Comparison of ENCODE assay signal across 9 cellular contexts in genomic region chr5:181133610-181134231, GRCh38. TPM values are rescaled to one million over a fixed set of nuclear protein-coding genes. Genes with fewer than 3 reads are reported as not detected.
DNase-seq lines count a peak whose midpoint lies in the region; ATAC-seq, FAIRE-seq and TF ChIP-seq lines count a peak whose summit lies in the region.
"Had no signal": no experiment of that assay in that cellular context is flagged by ENCODE, and none has a peak within 500 bp of the region (broad histone marks: within the 10 kb centered on the region; RNA-seq: fewer than 3 reads in every experiment).

No MANE protein-coding gene starts in this region.

- H3K9me3 Mint-ChIP-seq in chondrocyte (ENCODE audit: low read depth), result peaks cover 2% of the 10 kb centered on the region
- peaks cover 0 to 5% of the 10 kb centered on the region in 2 donors for H3K9me3 Mint-ChIP-seq in stimulated activated naive B cell treated with anti-CD40 and anti-IgM and Interleukin-4, amounts not matched to agents 10 μg/mL and 1 μg/mL and 100 μg/mL, for 72 hours

- TF ChIP-seq CTCF in AG10803 (conservative IDR thresholded peaks at IDR 0.05; ENCODE audit: low read length) (no peak), chondrocyte (IDR thresholded peaks at IDR 0.05) (no peak), lower leg skin (IDR thresholded peaks at IDR 0.05) (no peak), OCI-LY7 (conservative IDR thresholded peaks at IDR 0.05; ENCODE audit: low read length) (no peak), D721Med (IDR thresholded peaks at IDR 0.05; ENCODE audit: insufficient read depth, missing control alignments) (no peak)

- TF ChIP-seq POLR2A in lower leg skin (IDR thresholded peaks at IDR 0.05), result no peak

- H3K4me1 ChIP-seq in OCI-LY7 (ENCODE audit: insufficient read depth, low read length, poor library complexity, severe bottlenecking), result no peaks in the 10 kb centered on the region

- BruUV-seq in OCI-LY7 (replicated peaks; lab: Mats Ljungman, UMichigan), result no TSS peak

- H4K20me1 ChIP-seq in OCI-LY7 (ENCODE audit: insufficient read depth, low read length), result no peaks in the 10 kb centered on the region

- no peak overlapping the region for H2AFZ ChIP-seq in OCI-LY7 (ENCODE audit: low read length)

- H3K4me3 ChIP-seq in AG10803 (ENCODE audit: low read length), result no peak overlapping the region
- no peak overlapping the region for H3K4me3 ChIP-seq in lower leg skin (ENCODE audit: low read depth, poor library complexity, severe bottlenecking)
- H3K4me3 ChIP-seq in OCI-LY7 (ENCODE audit: low read depth, low read length, poor library complexity, severe bottlenecking), result no peak overlapping the region

- H3K27me3 Mint-ChIP-seq in chondrocyte (ENCODE audit: low read depth), result peaks cover 17% of the 10 kb centered on the region
- peaks cover 33 to 49% of the 10 kb centered on the region in 2 donors for H3K27me3 Mint-ChIP-seq in stimulated activated naive B cell treated with anti-CD40 and anti-IgM and Interleukin-4, amounts not matched to agents 10 μg/mL and 1 μg/mL and 100 μg/mL, for 72 hours

- peaks cover 11% of the 10 kb centered on the region for H3K4me1 Mint-ChIP-seq in chondrocyte (ENCODE audit: low read depth)
- no peaks in the 10 kb centered on the region for H3K4me1 Mint-ChIP-seq in stimulated activated naive B cell treated with anti-CD40 and anti-IgM and Interleukin-4, amounts not matched to agents 10 μg/mL and 1 μg/mL and 100 μg/mL, for 72 hours

- H3K9me2 ChIP-seq in OCI-LY7 (ENCODE audit: insufficient read depth, low read length), result no peaks in the 10 kb centered on the region

- 49 to 60% methylated on average over 10 of the region's 10 CpGs for WGBS in lower leg skin, 2 donors

- no peaks in the 10 kb centered on the region for H3K79me2 ChIP-seq in OCI-LY7 (ENCODE audit: insufficient read depth, low read depth, low read length)

- no peaks in the 10 kb centered on the region for H3K36me3 Mint-ChIP-seq in chondrocyte (ENCODE audit: low read depth)
- no peaks in the 10 kb centered on the region for H3K36me3 Mint-ChIP-seq in stimulated activated naive B cell treated with anti-CD40 and anti-IgM and Interleukin-4, amounts not matched to agents 10 μg/mL and 1 μg/mL and 100 μg/mL, for 72 hours

- H3K4me3 Mint-ChIP-seq in chondrocyte (ENCODE audit: unreplicated experiment), result no peak overlapping the region
- H3K4me3 Mint-ChIP-seq in stimulated activated naive B cell treated with anti-CD40 and anti-IgM and Interleukin-4, amounts not matched to agents 10 μg/mL and 1 μg/mL and 100 μg/mL, for 72 hours, result no peak overlapping the region

- no peak for FAIRE-seq in D721Med (lab: Jason Lieb, UNC)

- H3K27ac Mint-ChIP-seq in chondrocyte (ENCODE audit: unreplicated experiment), result peak overlapping the region; percentile 51
- H3K27ac Mint-ChIP-seq in stimulated activated naive B cell treated with anti-CD40 and anti-IgM and Interleukin-4, amounts not matched to agents 10 μg/mL and 1 μg/mL and 100 μg/mL, for 72 hours, result no peak overlapping the region

- H3K27ac ChIP-seq in OCI-LY7 (ENCODE audit: low read depth, low read length, poor library complexity, severe bottlenecking), result no peak overlapping the region

- no peaks in the 10 kb centered on the region for H3K36me3 ChIP-seq in OCI-LY7 (ENCODE audit: insufficient read depth, low read length)

- intact Hi-C loops in lower leg skin (cut with DNase I; ENCODE audit: low total_unique reads) (no loop called here), OCI-LY7 (cut with micrococcal nuclease; ENCODE audit: unreplicated experiment) (no loop called here)

- CTCF ChIA-PET in OCI-LY7 (lab: Charles Lee; ENCODE audit: unreplicated experiment), result no interaction called here

- peaks cover 8% of the 10 kb centered on the region; the same call in 1 of the 2 replicates for H3K9me3 ChIP-seq in OCI-LY7 (ENCODE audit: low read length)

- POLR2A ChIA-PET in OCI-LY7 (lab: Charles Lee), result no interaction called here

- H3K4me2 ChIP-seq in OCI-LY7 (ENCODE audit: low read length), result no peak overlapping the region

- no peak for ATAC-seq in stimulated activated naive B cell treated with anti-CD40 and anti-IgM and Interleukin-4, amounts not matched to agents 10 μg/mL and 1 μg/mL and 100 μg/mL, for 72 hours (replicated peaks)
- no peak for ATAC-seq in HG03457 (IDR thresholded peaks at IDR 0.05; ENCODE audit: unreplicated experiment)

- DNase-seq in AG10803 (ENCODE audit: low read depth) (peak; percentile 70), LoVo (ENCODE audit: low spot score) (peak; percentile 68), chondrocyte (ENCODE audit: low spot score) (no peak), lower leg skin (ENCODE audit: low spot score in 2 of 2) (peak; percentile 45 to 93), OCI-LY7 (ENCODE audit: low spot score) (no peak), D721Med (ENCODE audit: insufficient read length, low spot score) (no peak)
- DNase-seq in stimulated activated naive B cell treated with anti-CD40 and anti-IgM and Interleukin-4, amounts not matched to agents 10 μg/mL and 1 μg/mL and 100 μg/mL, for 72 hours, result no peak
- DNase-seq: activated CD4-positive, alpha-beta T cell treated with anti-CD3 and anti-CD28 coated beads for 1 hour had no signal

RNA-seq across cellular contexts. Expression of gene OR2V1, which starts 2.8 kb away (rescaled TPM):
- total RNA-seq in chondrocyte (not detected in 3 replicates), lower leg skin (not detected), OCI-LY7 (2022) (not detected in 2 replicates)
- total RNA-seq in OCI-LY7 (2014; rRNA removed; shearing (Covaris generic)), result not detected in 2 replicates

RNA-seq across cellular contexts. Expression of gene OR2V2, which starts 13.7 kb away (rescaled TPM):
- not detected in 3 replicates for total RNA-seq in chondrocyte
- not detected for total RNA-seq in lower leg skin
- 0.06 and 0.23 TPM in 2 replicates for total RNA-seq in OCI-LY7 (2014; rRNA removed; shearing (Covaris generic))
- total RNA-seq in OCI-LY7 (2022), result not detected in 2 replicates

Comparison
In these comparisons a context has a peak if more than half of its experiments do, and no peak if none do; other contexts are left out.
1. DNase-seq: peak in AG10803 (single experiment), LoVo (single experiment) and lower leg skin (2 of 2); none in chondrocyte (single experiment), stimulated activated naive B cell treated with anti-CD40 and anti-IgM and Interleukin-4, amounts not matched to agents 10 μg/mL and 1 μg/mL and 100 μg/mL, for 72 hours (single experiment), OCI-LY7 (single experiment) and D721Med (single experiment).